Comparison of ENCODE assay signal across 8 cellular contexts in genomic region chr7:44735403-44736165, GRCh38. TPM values are rescaled to one million over a fixed set of nuclear protein-coding genes. Genes with fewer than 3 reads are reported as not detected.
A peak's percentile ranks its signal among the peaks of the same experiment; 100 is the strongest.
DNase-seq lines count a peak whose midpoint lies in the region; ATAC-seq and TF ChIP-seq lines count a peak whose summit lies in the region.

No MANE protein-coding gene starts in this region.

- H3K4me1 ChIP-seq in mesodermal cell (ENCODE audit: control insufficient read depth, insufficient read depth, low read length, poor library complexity, severe bottlenecking) (no peaks in the 10 kb centered on the region), tibial artery (no peaks in the 10 kb centered on the region)

- peak; percentile 91 to 94 for ATAC-seq in activated T-cell treated with anti-CD3 and anti-CD28 coated beads, Interleukin-2, amount 50 U/mL, for 72 hours (replicated peaks in 1 of 2)
- no peak for ATAC-seq in GM18498 (IDR thresholded peaks at IDR 0.05; ENCODE audit: unreplicated experiment)

- WGBS in mesodermal cell (ENCODE audit: insufficient coverage in 2 of 2), 2 experiments: 95% methylated on average over 2 of the region's 5 CpGs; no CpG with 5 or more reads in 1 of the 2 experiments

- peak; percentile 71 for DNase-seq in GM03348 (ENCODE audit: low spot score)
- DNase-seq in HK-2 (ENCODE audit: unreplicated experiment): peak; percentile 46
- peak; percentile 56 to 72 for DNase-seq in activated T-cell treated with anti-CD3 and anti-CD28 coated beads, Interleukin-2, amount 50 U/mL, for 72 hours
- DNase-seq in tibial artery: no peak
- DNase-seq in NCI-H1092 treated with DMSO at 0.1 percent for 48 hours (lab: John Stamatoyannopoulos, UW): no peak
- no peak for DNase-seq in UCSD-AML1 (lab: John Stamatoyannopoulos, UW; ENCODE audit: unreplicated experiment)

- intact Hi-C loops in tibial artery (cut with DNase I; ENCODE audit: low total_unique reads): no loop called here

- H3K4me3 ChIP-seq in mesodermal cell (ENCODE audit: extremely low read depth, insufficient read depth, low read length, poor library complexity, severe bottlenecking) (no peak overlapping the region), tibial artery (no peak overlapping the region)

- no peak for TF ChIP-seq CTCF in tibial artery (IDR thresholded peaks at IDR 0.05)

- peak overlapping the region; percentile 52 for H3K27ac Mint-ChIP-seq in activated T-cell treated with anti-CD3 and anti-CD28 coated beads, Interleukin-2, amount 50 U/mL, for 72 hours

- no peaks in the 10 kb centered on the region for H3K9me3 Mint-ChIP-seq in activated T-cell treated with anti-CD3 and anti-CD28 coated beads, Interleukin-2, amount 50 U/mL, for 72 hours

- H3K4me3 Mint-ChIP-seq in activated T-cell treated with anti-CD3 and anti-CD28 coated beads, Interleukin-2, amount 50 U/mL, for 72 hours: peak overlapping the region; percentile 64 to 75

- H3K9me3 ChIP-seq in mesodermal cell (ENCODE audit: control insufficient read depth, low read length) (no peaks in the 10 kb centered on the region), tibial artery (no peaks in the 10 kb centered on the region)

- no peaks in the 10 kb centered on the region for H3K27me3 ChIP-seq in tibial artery

- H3K27me3 Mint-ChIP-seq in activated T-cell treated with anti-CD3 and anti-CD28 coated beads, Interleukin-2, amount 50 U/mL, for 72 hours (ENCODE audit: low read depth): no peaks in the 10 kb centered on the region

- H3K36me3 Mint-ChIP-seq in activated T-cell treated with anti-CD3 and anti-CD28 coated beads, Interleukin-2, amount 50 U/mL, for 72 hours (ENCODE audit: insufficient read depth in 2 of 2): no peaks in the 10 kb centered on the region

- peak overlapping the region; percentile 50 for H3K27ac ChIP-seq in mesodermal cell (ENCODE audit: low read depth, low read length, severe bottlenecking)
- no peak overlapping the region for H3K27ac ChIP-seq in tibial artery

- H3K36me3 ChIP-seq in mesodermal cell (ENCODE audit: control insufficient read depth, insufficient read depth, low read length) (no peaks in the 10 kb centered on the region), tibial artery (no peaks in the 10 kb centered on the region)

- H3K4me1 Mint-ChIP-seq in activated T-cell treated with anti-CD3 and anti-CD28 coated beads, Interleukin-2, amount 50 U/mL, for 72 hours (ENCODE audit: low read depth): peaks cover 37% of the 10 kb centered on the region

RNA-seq across cellular contexts. Expression of gene ZMIZ2, which starts 13.1 kb away (rescaled TPM):
- 100 to 1,000 TPM; 101 to 113 TPM for total RNA-seq in activated T-cell treated with anti-CD3 and anti-CD28 coated beads, Interleukin-2, amount 50 U/mL, for 72 hours
- polyA plus RNA-seq in mesodermal cell (2013, experiment 1 of 2): 41.6 TPM
- polyA plus RNA-seq in mesodermal cell (2013, experiment 2 of 2): 33.6 TPM

Comparison
In these comparisons a context has a peak if more than half of its experiments do, and no peak if none do; other contexts are left out.
1. DNase-seq: peak in GM03348 (single experiment), HK-2 (single experiment) and activated T-cell treated with anti-CD3 and anti-CD28 coated beads, Interleukin-2, amount 50 U/mL, for 72 hours (2 of 2); none in tibial artery (0 of 2), NCI-H1092 treated with DMSO at 0.1 percent for 48 hours (single experiment) and UCSD-AML1 (single experiment).